9 cellular contexts compared by ENCODE assay signal in the genomic region with DNA sequence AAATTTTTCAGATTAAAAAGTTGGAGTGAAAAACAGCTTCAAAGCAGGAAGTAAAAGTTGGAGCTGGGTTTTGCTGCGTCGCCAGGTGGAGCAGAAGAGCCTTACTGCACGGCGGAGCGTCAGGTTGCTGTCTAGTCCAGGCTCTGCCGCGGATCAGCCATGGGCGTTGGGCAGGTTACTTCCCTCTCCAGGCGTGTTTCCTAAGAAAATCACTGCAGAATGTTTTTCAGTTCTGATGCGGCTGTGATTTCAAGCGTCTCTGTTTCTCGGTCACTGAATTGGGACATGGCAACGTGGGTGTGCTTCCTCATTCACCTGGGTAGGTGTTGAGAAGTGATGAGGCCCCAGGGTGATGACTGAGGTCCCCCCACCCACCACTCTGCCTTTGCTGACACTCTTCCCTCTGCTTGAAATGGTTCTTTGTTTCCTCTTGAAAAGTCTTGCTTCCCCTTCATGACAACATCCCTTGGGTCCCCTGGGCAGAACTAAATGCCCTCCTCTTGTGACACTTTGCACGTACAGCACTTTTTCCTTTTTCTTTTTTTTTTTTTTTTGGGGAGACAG. TPM values are rescaled to one million over a fixed set of nuclear protein-coding genes. Genes with fewer than 3 reads are reported as not detected.
DNase-seq lines count a peak whose midpoint lies in the region; ATAC-seq and TF ChIP-seq lines count a peak whose summit lies in the region.
"Had no signal": no experiment of that assay in that cellular context is flagged by ENCODE, and none has a peak within 500 bp of the region (broad histone marks: within the 10 kb centered on the region; RNA-seq: fewer than 3 reads in every experiment).

No MANE protein-coding gene starts in this region.

- CTCF ChIA-PET in PC-3 (lab: Charles Lee) = interaction anchor here (0.6 to 1.2 kb wide), 3 partner anchors 35 to 120 kb away, joined by 3 to 4 read pairs (median 4); no protein-coding TSS in a partner anchor

- H3K36me3 ChIP-seq in PC-3 (ENCODE audit: low read depth, low read length) = no peaks in the 10 kb centered on the region
- H3K36me3 ChIP-seq in rectal smooth muscle tissue (ENCODE audit: control insufficient read depth, insufficient read depth, low read length) = no peaks in the 10 kb centered on the region
- H3K36me3 ChIP-seq in ovary = no peaks in the 10 kb centered on the region

- H3K4me3 ChIP-seq in PC-3 (ENCODE audit: low read length) = no peak overlapping the region
- peak overlapping the region; percentile 37 for H3K4me3 ChIP-seq in rectal smooth muscle tissue (ENCODE audit: low read length)
- H3K4me3 ChIP-seq in ovary = no peak overlapping the region

- no peak for TF ChIP-seq EP300 in ovary (IDR thresholded peaks at IDR 0.05)

- H3K27me3 ChIP-seq in PC-3 (ENCODE audit: low read length) (no peaks in the 10 kb centered on the region), rectal smooth muscle tissue (ENCODE audit: control insufficient read depth, insufficient read depth, low read length) (no peaks in the 10 kb centered on the region), ovary (no peaks in the 10 kb centered on the region)

- DNase-seq in PC-3 (peak; percentile 62), NCI-H2171 (lab: John Stamatoyannopoulos, UW) (no peak), ovary (no peak), HFFc6 (no peak), NCI-H2107 treated with DMSO at 0.1 percent for 48 hours (lab: John Stamatoyannopoulos, UW; ENCODE audit: unreplicated experiment) (no peak)
- peak; percentile 63 for DNase-seq in activated naive CD8-positive, alpha-beta T cell treated with anti-CD3 and anti-CD28 coated beads, Interleukin-2, amount 10 ng/mL, durations not matched to agents 7 days and 5 days

- H3K9ac ChIP-seq in PC-3 (ENCODE audit: low read length) (no peak overlapping the region), rectal smooth muscle tissue (ENCODE audit: low read length) (no peak overlapping the region)

- H3K9me3 ChIP-seq in PC-3 (ENCODE audit: low read length) = no peaks in the 10 kb centered on the region
- H3K9me3 ChIP-seq in ovary = no peaks in the 10 kb centered on the region

- H3K36me3 Mint-ChIP-seq in activated naive CD8-positive, alpha-beta T cell treated with anti-CD3 and anti-CD28 coated beads, Interleukin-2, amount 10 ng/mL, durations not matched to agents 7 days and 5 days = peaks cover 83% of the 10 kb centered on the region
- H3K36me3 Mint-ChIP-seq in HFFc6 (ENCODE audit: low read depth) = no peaks in the 10 kb centered on the region; the same call in 1 of the 2 replicates

- no peak for TF ChIP-seq POLR2A in ovary (IDR thresholded peaks at IDR 0.05)

- peak; percentile 62 for TF ChIP-seq CTCF in PC-3 (conservative IDR thresholded peaks at IDR 0.05; ENCODE audit: low read depth, low read length)
- no peak for TF ChIP-seq CTCF in ovary (IDR thresholded peaks at IDR 0.05)
- TF ChIP-seq CTCF in HFFc6 (IDR thresholded peaks at IDR 0.05) = no peak

- H3K4me1 ChIP-seq in PC-3 (ENCODE audit: insufficient read depth, low read length) = peaks cover 32% of the 10 kb centered on the region
- no peaks in the 10 kb centered on the region for H3K4me1 ChIP-seq in rectal smooth muscle tissue (ENCODE audit: control insufficient read depth, insufficient read depth, low read length)
- no peaks in the 10 kb centered on the region for H3K4me1 ChIP-seq in ovary (ENCODE audit: insufficient read depth)

- 87 to 88% (median 88%) methylated on average over 14 of the region's 14 CpGs for WGBS in ovary, 3 donors

- no peaks in the 10 kb centered on the region for H3K9me2 ChIP-seq in PC-3 (replicated peaks; ENCODE audit: low read length)

- peaks cover 70% of the 10 kb centered on the region for H3K4me1 Mint-ChIP-seq in activated naive CD8-positive, alpha-beta T cell treated with anti-CD3 and anti-CD28 coated beads, Interleukin-2, amount 10 ng/mL, durations not matched to agents 7 days and 5 days
- peaks cover 24% of the 10 kb centered on the region for H3K4me1 Mint-ChIP-seq in HFFc6 (ENCODE audit: low read depth)

- no peaks in the 10 kb centered on the region for H4K20me1 ChIP-seq in PC-3 (ENCODE audit: low read length)

- H3K4me2 ChIP-seq in PC-3 (ENCODE audit: low read length) = peak overlapping the region; percentile 19; the same call in 1 of the 2 replicates

- BruUV-seq in PC-3 (replicated peaks; lab: Mats Ljungman, UMichigan) = no TSS peak

- POLR2A ChIA-PET in PC-3 (lab: Charles Lee; ENCODE audit: unreplicated experiment) = interaction anchor here (0.6 kb wide), 1 partner anchor 389 kb away, joined by 3 read pairs; a partner anchor contains a TSS
- POLR2A ChIA-PET in activated naive CD8-positive, alpha-beta T cell treated with anti-CD3 and anti-CD28 coated beads, Interleukin-2, amount 10 ng/mL, durations not matched to agents 7 days and 5 days (lab: Charles Lee) = interaction anchor here (1.0 to 11.7 kb wide), 10 partner anchors 7 to 149 kb away, joined by 3 to 297 read pairs (median 6); a partner anchor contains a TSS

- no peaks in the 10 kb centered on the region for H3K79me2 ChIP-seq in PC-3 (ENCODE audit: low read length)

- no peaks in the 10 kb centered on the region for H3K27me3 Mint-ChIP-seq in activated naive CD8-positive, alpha-beta T cell treated with anti-CD3 and anti-CD28 coated beads, Interleukin-2, amount 10 ng/mL, durations not matched to agents 7 days and 5 days
- peaks cover 18% of the 10 kb centered on the region for H3K27me3 Mint-ChIP-seq in HFFc6 (ENCODE audit: insufficient read depth)

- no peak overlapping the region for H3K27ac ChIP-seq in PC-3 (ENCODE audit: low read length)
- no peak overlapping the region for H3K27ac ChIP-seq in rectal smooth muscle tissue (ENCODE audit: low read depth, low read length)
- H3K27ac ChIP-seq in ovary = no peak overlapping the region
- H3K27ac ChIP-seq: epithelial cell of prostate had no signal

- no peaks in the 10 kb centered on the region for H3K9me3 Mint-ChIP-seq in activated naive CD8-positive, alpha-beta T cell treated with anti-CD3 and anti-CD28 coated beads, Interleukin-2, amount 10 ng/mL, durations not matched to agents 7 days and 5 days
- H3K9me3 Mint-ChIP-seq in HFFc6 = no peaks in the 10 kb centered on the region

- peak overlapping the region; percentile 87 for H3K27ac Mint-ChIP-seq in activated naive CD8-positive, alpha-beta T cell treated with anti-CD3 and anti-CD28 coated beads, Interleukin-2, amount 10 ng/mL, durations not matched to agents 7 days and 5 days
- no peak overlapping the region for H3K27ac Mint-ChIP-seq in HFFc6

- no peaks in the 10 kb centered on the region for H3F3A ChIP-seq in PC-3 (ENCODE audit: low read length, unreplicated experiment)

- intact Hi-C loops in PC-3 (cut with micrococcal nuclease) (loop anchor here (1.0 to 2.0 kb wide), 3 partner anchors 35 to 120 kb away; no protein-coding TSS in a partner anchor), ovary (cut with DNase I) (no loop called here)

- H2AFZ ChIP-seq in PC-3 (ENCODE audit: low read length) = peak overlapping the region; percentile 35; the same call in 1 of the 2 replicates

- H3K4me3 Mint-ChIP-seq in activated naive CD8-positive, alpha-beta T cell treated with anti-CD3 and anti-CD28 coated beads, Interleukin-2, amount 10 ng/mL, durations not matched to agents 7 days and 5 days = peak overlapping the region; percentile 96
- no peak overlapping the region for H3K4me3 Mint-ChIP-seq in HFFc6

- peak; percentile 32 for ATAC-seq in GM21619 (IDR thresholded peaks at IDR 0.05; ENCODE audit: unreplicated experiment)
- ATAC-seq in PC-3 = peak; percentile 66
- ATAC-seq in activated naive CD8-positive, alpha-beta T cell treated with anti-CD3 and anti-CD28 coated beads, Interleukin-2, amount 10 ng/mL, durations not matched to agents 7 days and 5 days (ENCODE audit: low read depth) = no peak

RNA-seq across cellular contexts. Expression of a gene that starts 7.6 kb away (rescaled TPM):
- total RNA-seq in PC-3 (2014; rRNA removed) (26.5 and 31.7 TPM in 2 replicates), ovary (10 to 100 TPM; 41.0 to 95.0 (median 66.1) TPM)
- total RNA-seq in activated naive CD8-positive, alpha-beta T cell treated with anti-CD3 and anti-CD28 coated beads, Interleukin-2, amount 10 ng/mL, durations not matched to agents 7 days and 5 days = 1,000 to 10,000 TPM; 1,124 to 1,144 TPM
- 100 to 1,000 TPM in 1 of 2 donors, 10 to 100 TPM in 1; 50.6 to 105 TPM for polyA plus RNA-seq in ovary
- total RNA-seq in HFFc6 (2021; fragmentation: NEBNext Ultra II Directional; extraction: Animal tissue kit (Norgen Biotek cat#: 25700)) = 1 to 10 TPM; 1.2 to 4.8 (median 2.0) TPM

Comparison
In these comparisons a context has a peak if more than half of its experiments do, and no peak if none do; other contexts are left out.
1. DNase-seq: peak in PC-3 (single experiment) and activated naive CD8-positive, alpha-beta T cell treated with anti-CD3 and anti-CD28 coated beads, Interleukin-2, amount 10 ng/mL, durations not matched to agents 7 days and 5 days (single experiment); none in NCI-H2171 (single experiment), ovary (0 of 5), HFFc6 (single experiment) and NCI-H2107 treated with DMSO at 0.1 percent for 48 hours (single experiment).
2. RNA of a gene that starts 7.6 kb away (total RNA-seq): 1,124 to 1,144 TPM in activated naive CD8-positive, alpha-beta T cell treated with anti-CD3 and anti-CD28 coated beads, Interleukin-2, amount 10 ng/mL, durations not matched to agents 7 days and 5 days; 41.0 to 95.0 TPM in ovary, 26.5 to 31.7 TPM in PC-3 and 1.2 to 4.8 TPM in HFFc6; every median in the first group is over 10 times any median in the second.